Comparison of ENCODE assay signal across 1 cellular context in the genomic region with DNA sequence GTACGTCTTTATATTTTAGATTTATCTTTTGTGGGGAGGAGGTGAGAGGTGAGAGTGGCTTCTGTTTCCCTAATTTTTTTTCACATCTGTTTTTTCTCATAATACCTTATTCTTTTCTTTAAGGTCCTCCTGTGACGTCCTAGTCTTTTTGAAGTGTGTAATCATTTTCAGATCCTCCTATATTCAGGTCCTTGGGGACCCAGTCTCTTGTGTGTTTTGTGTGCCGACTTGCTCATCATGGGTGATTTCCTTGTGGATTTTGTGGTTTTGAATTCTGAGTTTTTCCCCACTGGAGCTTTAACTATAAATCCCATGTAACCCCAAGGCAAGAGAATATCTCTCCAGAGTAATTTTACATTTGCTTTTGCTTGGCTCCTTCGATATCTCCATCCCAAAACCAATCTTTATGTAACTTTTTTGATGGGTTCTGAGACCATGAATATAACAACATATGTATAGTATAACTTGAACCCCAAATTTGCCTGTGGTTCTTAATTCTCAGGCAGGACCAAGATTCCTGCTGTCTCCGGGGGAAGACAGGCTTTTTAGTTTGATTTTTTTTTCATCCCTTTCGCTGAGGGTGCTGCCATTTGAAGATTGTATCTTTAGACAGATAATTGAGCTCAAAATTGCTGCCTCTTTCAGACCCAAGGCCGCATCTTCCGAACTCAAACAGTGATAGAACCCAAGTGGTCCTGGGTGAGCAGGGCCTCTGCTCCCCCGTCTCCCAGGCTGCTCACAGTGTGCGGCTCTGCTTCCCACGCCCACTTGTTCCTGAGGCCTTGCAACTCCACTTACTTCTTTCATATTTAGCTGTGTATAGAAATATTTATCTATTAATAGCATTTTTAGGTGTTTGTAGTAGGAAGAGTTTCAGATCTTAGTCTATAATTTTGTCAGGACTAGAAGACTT.
A peak's percentile ranks its signal among the peaks of the same experiment; 100 is the strongest.
TF ChIP-seq lines count a peak whose summit lies in the region.

No MANE protein-coding gene starts in this region.

TF ChIP-seq in GM12878, 131 proteins besides CTCF, POLR2A, EP300 and RAD21 (continued from another document and continues in another):
- TF ChIP-seq, protein P1, sequence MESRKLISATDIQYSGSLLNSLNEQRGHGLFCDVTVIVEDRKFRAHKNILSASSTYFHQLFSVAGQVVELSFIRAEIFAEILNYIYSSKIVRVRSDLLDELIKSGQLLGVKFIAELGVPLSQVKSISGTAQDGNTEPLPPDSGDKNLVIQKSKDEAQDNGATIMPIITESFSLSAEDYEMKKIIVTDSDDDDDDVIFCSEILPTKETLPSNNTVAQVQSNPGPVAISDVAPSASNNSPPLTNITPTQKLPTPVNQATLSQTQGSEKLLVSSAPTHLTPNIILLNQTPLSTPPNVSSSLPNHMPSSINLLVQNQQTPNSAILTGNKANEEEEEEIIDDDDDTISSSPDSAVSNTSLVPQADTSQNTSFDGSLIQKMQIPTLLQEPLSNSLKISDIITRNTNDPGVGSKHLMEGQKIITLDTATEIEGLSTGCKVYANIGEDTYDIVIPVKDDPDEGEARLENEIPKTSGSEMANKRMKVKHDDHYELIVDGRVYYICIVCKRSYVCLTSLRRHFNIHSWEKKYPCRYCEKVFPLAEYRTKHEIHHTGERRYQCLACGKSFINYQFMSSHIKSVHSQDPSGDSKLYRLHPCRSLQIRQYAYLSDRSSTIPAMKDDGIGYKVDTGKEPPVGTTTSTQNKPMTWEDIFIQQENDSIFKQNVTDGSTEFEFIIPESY (IDR thresholded peaks at IDR 0.05), result no peak
- TF ChIP-seq POLR2AphosphoS5 (IDR thresholded peaks at IDR 0.05; ENCODE audit: low read length) (peak; percentile 68; the same call in 1 of the 2 replicates), MYC (IDR thresholded peaks at IDR 0.05; ENCODE audit: insufficient read depth, insufficient read length, insufficient replicate concordance, low read length, severe bottlenecking) (no peak), HDAC2 (IDR thresholded peaks at IDR 0.05) (no peak), SMARCA5 (IDR thresholded peaks at IDR 0.05) (no peak), SP1 (IDR thresholded peaks at IDR 0.05; ENCODE audit: low read depth, low read length) (peak; percentile 68), NFIC (IDR thresholded peaks at IDR 0.05; ENCODE audit: low read depth, low read length) (peak; percentile 73; the same call in 1 of the 2 replicates), ZSCAN29 (IDR thresholded peaks at IDR 0.05) (no peak), FOS (IDR thresholded peaks at IDR 0.05; ENCODE audit: borderline replicate concordance, extremely low read depth, insufficient read length) (no peak), TCF3 (IDR thresholded peaks at IDR 0.05; ENCODE audit: borderline replicate concordance, insufficient read depth, low read depth, low read length) (no peak), BACH1 (IDR thresholded peaks at IDR 0.05; ENCODE audit: borderline replicate concordance) (peak; percentile 20; the same call in 1 of the 2 replicates), MEF2A (IDR thresholded peaks at IDR 0.05; ENCODE audit: insufficient read depth, low read depth, low read length) (peak; percentile 93), SREBF1 (IDR thresholded peaks at IDR 0.05; ENCODE audit: low read length) (no peak), ZNF384 (IDR thresholded peaks at IDR 0.05; ENCODE audit: borderline replicate concordance, low read depth, low read length) (peak; percentile 77), JUND (IDR thresholded peaks at IDR 0.05; ENCODE audit: low read depth, low read length) (0 out of 2 replicates have a peak, but pooled peaks have one; percentile 12), HDAC6 (IDR thresholded peaks at IDR 0.05; ENCODE audit: unreplicated experiment) (no peak), SREBF2 (IDR thresholded peaks at IDR 0.05; ENCODE audit: low read length) (no peak), CBFB (IDR thresholded peaks at IDR 0.05; ENCODE audit: low read depth) (0 out of 2 replicates have a peak, but pooled peaks have one; percentile 45), GATAD2B (conservative IDR thresholded peaks at IDR 0.05; ENCODE audit: low read depth) (peak; percentile 99), DPF2 (IDR thresholded peaks at IDR 0.05) (no peak; the same call in 1 of the 2 replicates), HDGF (IDR thresholded peaks at IDR 0.05) (no peak), CEBPB (IDR thresholded peaks at IDR 0.05; ENCODE audit: borderline replicate concordance in 1 of 2, low read depth in 2 of 2, low read length in 2 of 2) (peak in 1 of 2 experiments; percentile 10; a peak in 1 of 4 replicates), SIN3A (IDR thresholded peaks at IDR 0.05; ENCODE audit: low read depth, low read length) (no peak), RCOR1 (conservative IDR thresholded peaks at IDR 0.05; ENCODE audit: low read depth, low read length) (0 out of 2 replicates have a peak, but pooled peaks have one; percentile 29)
- TF ChIP-seq, protein P2, sequence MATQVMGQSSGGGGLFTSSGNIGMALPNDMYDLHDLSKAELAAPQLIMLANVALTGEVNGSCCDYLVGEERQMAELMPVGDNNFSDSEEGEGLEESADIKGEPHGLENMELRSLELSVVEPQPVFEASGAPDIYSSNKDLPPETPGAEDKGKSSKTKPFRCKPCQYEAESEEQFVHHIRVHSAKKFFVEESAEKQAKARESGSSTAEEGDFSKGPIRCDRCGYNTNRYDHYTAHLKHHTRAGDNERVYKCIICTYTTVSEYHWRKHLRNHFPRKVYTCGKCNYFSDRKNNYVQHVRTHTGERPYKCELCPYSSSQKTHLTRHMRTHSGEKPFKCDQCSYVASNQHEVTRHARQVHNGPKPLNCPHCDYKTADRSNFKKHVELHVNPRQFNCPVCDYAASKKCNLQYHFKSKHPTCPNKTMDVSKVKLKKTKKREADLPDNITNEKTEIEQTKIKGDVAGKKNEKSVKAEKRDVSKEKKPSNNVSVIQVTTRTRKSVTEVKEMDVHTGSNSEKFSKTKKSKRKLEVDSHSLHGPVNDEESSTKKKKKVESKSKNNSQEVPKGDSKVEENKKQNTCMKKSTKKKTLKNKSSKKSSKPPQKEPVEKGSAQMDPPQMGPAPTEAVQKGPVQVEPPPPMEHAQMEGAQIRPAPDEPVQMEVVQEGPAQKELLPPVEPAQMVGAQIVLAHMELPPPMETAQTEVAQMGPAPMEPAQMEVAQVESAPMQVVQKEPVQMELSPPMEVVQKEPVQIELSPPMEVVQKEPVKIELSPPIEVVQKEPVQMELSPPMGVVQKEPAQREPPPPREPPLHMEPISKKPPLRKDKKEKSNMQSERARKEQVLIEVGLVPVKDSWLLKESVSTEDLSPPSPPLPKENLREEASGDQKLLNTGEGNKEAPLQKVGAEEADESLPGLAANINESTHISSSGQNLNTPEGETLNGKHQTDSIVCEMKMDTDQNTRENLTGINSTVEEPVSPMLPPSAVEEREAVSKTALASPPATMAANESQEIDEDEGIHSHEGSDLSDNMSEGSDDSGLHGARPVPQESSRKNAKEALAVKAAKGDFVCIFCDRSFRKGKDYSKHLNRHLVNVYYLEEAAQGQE (IDR thresholded peaks at IDR 0.05; ENCODE audit: low read depth, low read length), result no peak
- TF ChIP-seq, protein P3, sequence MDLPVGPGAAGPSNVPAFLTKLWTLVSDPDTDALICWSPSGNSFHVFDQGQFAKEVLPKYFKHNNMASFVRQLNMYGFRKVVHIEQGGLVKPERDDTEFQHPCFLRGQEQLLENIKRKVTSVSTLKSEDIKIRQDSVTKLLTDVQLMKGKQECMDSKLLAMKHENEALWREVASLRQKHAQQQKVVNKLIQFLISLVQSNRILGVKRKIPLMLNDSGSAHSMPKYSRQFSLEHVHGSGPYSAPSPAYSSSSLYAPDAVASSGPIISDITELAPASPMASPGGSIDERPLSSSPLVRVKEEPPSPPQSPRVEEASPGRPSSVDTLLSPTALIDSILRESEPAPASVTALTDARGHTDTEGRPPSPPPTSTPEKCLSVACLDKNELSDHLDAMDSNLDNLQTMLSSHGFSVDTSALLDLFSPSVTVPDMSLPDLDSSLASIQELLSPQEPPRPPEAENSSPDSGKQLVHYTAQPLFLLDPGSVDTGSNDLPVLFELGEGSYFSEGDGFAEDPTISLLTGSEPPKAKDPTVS (IDR thresholded peaks at IDR 0.05; ENCODE audit: low read depth, low read length), result no peak
- TF ChIP-seq, protein P4, sequence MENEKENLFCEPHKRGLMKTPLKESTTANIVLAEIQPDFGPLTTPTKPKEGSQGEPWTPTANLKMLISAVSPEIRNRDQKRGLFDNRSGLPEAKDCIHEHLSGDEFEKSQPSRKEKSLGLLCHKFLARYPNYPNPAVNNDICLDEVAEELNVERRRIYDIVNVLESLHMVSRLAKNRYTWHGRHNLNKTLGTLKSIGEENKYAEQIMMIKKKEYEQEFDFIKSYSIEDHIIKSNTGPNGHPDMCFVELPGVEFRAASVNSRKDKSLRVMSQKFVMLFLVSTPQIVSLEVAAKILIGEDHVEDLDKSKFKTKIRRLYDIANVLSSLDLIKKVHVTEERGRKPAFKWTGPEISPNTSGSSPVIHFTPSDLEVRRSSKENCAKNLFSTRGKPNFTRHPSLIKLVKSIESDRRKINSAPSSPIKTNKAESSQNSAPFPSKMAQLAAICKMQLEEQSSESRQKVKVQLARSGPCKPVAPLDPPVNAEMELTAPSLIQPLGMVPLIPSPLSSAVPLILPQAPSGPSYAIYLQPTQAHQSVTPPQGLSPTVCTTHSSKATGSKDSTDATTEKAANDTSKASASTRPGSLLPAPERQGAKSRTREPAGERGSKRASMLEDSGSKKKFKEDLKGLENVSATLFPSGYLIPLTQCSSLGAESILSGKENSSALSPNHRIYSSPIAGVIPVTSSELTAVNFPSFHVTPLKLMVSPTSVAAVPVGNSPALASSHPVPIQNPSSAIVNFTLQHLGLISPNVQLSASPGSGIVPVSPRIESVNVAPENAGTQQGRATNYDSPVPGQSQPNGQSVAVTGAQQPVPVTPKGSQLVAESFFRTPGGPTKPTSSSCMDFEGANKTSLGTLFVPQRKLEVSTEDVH (IDR thresholded peaks at IDR 0.05; ENCODE audit: low read depth, partially characterized antibody), result peak; percentile 14
- TF ChIP-seq, protein P5, sequence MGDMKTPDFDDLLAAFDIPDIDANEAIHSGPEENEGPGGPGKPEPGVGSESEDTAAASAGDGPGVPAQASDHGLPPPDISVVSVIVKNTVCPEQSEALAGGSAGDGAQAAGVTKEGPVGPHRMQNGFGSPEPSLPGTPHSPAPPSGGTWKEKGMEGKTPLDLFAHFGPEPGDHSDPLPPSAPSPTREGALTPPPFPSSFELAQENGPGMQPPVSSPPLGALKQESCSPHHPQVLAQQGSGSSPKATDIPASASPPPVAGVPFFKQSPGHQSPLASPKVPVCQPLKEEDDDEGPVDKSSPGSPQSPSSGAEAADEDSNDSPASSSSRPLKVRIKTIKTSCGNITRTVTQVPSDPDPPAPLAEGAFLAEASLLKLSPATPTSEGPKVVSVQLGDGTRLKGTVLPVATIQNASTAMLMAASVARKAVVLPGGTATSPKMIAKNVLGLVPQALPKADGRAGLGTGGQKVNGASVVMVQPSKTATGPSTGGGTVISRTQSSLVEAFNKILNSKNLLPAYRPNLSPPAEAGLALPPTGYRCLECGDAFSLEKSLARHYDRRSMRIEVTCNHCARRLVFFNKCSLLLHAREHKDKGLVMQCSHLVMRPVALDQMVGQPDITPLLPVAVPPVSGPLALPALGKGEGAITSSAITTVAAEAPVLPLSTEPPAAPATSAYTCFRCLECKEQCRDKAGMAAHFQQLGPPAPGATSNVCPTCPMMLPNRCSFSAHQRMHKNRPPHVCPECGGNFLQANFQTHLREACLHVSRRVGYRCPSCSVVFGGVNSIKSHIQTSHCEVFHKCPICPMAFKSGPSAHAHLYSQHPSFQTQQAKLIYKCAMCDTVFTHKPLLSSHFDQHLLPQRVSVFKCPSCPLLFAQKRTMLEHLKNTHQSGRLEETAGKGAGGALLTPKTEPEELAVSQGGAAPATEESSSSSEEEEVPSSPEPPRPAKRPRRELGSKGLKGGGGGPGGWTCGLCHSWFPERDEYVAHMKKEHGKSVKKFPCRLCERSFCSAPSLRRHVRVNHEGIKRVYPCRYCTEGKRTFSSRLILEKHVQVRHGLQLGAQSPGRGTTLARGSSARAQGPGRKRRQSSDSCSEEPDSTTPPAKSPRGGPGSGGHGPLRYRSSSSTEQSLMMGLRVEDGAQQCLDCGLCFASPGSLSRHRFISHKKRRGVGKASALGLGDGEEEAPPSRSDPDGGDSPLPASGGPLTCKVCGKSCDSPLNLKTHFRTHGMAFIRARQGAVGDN (IDR thresholded peaks at IDR 0.05), result peak; percentile 45; the same call in 1 of the 2 replicates
- TF ChIP-seq, protein P6, sequence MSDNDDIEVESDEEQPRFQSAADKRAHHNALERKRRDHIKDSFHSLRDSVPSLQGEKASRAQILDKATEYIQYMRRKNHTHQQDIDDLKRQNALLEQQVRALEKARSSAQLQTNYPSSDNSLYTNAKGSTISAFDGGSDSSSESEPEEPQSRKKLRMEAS (IDR thresholded peaks at IDR 0.05; ENCODE audit: low read depth, low read length), result no peak
- TF ChIP-seq, protein P7, sequence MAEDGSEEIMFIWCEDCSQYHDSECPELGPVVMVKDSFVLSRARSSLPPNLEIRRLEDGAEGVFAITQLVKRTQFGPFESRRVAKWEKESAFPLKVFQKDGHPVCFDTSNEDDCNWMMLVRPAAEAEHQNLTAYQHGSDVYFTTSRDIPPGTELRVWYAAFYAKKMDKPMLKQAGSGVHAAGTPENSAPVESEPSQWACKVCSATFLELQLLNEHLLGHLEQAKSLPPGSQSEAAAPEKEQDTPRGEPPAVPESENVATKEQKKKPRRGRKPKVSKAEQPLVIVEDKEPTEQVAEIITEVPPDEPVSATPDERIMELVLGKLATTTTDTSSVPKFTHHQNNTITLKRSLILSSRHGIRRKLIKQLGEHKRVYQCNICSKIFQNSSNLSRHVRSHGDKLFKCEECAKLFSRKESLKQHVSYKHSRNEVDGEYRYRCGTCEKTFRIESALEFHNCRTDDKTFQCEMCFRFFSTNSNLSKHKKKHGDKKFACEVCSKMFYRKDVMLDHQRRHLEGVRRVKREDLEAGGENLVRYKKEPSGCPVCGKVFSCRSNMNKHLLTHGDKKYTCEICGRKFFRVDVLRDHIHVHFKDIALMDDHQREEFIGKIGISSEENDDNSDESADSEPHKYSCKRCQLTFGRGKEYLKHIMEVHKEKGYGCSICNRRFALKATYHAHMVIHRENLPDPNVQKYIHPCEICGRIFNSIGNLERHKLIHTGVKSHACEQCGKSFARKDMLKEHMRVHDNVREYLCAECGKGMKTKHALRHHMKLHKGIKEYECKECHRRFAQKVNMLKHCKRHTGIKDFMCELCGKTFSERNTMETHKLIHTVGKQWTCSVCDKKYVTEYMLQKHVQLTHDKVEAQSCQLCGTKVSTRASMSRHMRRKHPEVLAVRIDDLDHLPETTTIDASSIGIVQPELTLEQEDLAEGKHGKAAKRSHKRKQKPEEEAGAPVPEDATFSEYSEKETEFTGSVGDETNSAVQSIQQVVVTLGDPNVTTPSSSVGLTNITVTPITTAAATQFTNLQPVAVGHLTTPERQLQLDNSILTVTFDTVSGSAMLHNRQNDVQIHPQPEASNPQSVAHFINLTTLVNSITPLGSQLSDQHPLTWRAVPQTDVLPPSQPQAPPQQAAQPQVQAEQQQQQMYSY (CRISPR knock-in tag; IDR thresholded peaks at IDR 0.05), result no peak
- TF ChIP-seq, protein P8, sequence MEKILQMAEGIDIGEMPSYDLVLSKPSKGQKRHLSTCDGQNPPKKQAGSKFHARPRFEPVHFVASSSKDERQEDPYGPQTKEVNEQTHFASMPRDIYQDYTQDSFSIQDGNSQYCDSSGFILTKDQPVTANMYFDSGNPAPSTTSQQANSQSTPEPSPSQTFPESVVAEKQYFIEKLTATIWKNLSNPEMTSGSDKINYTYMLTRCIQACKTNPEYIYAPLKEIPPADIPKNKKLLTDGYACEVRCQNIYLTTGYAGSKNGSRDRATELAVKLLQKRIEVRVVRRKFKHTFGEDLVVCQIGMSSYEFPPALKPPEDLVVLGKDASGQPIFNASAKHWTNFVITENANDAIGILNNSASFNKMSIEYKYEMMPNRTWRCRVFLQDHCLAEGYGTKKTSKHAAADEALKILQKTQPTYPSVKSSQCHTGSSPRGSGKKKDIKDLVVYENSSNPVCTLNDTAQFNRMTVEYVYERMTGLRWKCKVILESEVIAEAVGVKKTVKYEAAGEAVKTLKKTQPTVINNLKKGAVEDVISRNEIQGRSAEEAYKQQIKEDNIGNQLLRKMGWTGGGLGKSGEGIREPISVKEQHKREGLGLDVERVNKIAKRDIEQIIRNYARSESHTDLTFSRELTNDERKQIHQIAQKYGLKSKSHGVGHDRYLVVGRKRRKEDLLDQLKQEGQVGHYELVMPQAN (conservative IDR thresholded peaks at IDR 0.05), result no peak
